Comparison of ENCODE assay signal across 22 cellular contexts in genomic region chr9:137649553-137649952, GRCh38.
"Had no signal": no experiment of that assay in that cellular context is flagged by ENCODE, and none has a peak within 500 bp of the region (broad histone marks: within the 10 kb centered on the region; RNA-seq: fewer than 3 reads in every experiment).

No MANE protein-coding gene starts in this region.

- H3K27me3 Mint-ChIP-seq: activated CD4-positive, alpha-beta T cell treated with anti-CD3 and anti-CD28 coated beads for 36 hours; progenitor cell of endocrine pancreas had no signal

- FAIRE-seq: bronchial epithelial cell, kidney, TTC549, urothelium cell line had no signal

- H3K27me3 ChIP-seq: adrenal gland, foreskin keratinocyte, tibial artery had no signal

- H3K9me3 ChIP-seq: adrenal gland, tibial artery had no signal

- ATAC-seq: activated CD4-positive, alpha-beta T cell treated with anti-CD3 and anti-CD28 coated beads for 36 hours; foreskin keratinocyte; left lobe of liver had no signal

- DNase-seq: activated CD4-positive, alpha-beta T cell treated with anti-CD3 and anti-CD28 coated beads for 36 hours; activated effector memory CD4-positive, alpha-beta T cell treated with anti-CD3 and anti-CD28 coated beads, Interleukin-2, amount 50 U/mL, for 16 hours; activated T-cell treated with anti-CD3 and anti-CD28 coated beads, Interleukin-2, amount 50 U/mL, for 72 hours; adrenal gland; dermis blood vessel endothelial cell; hippocampal formation; kidney; midbrain; stimulated activated CD4-positive, alpha-beta T cell treated with anti-CD3 and anti-CD28 coated beads, Interleukin-2, amount 100 ng/mL, for 24 hours; stimulated activated naive CD8-positive, alpha-beta T cell treated with anti-CD3 and anti-CD28 coated beads, Interleukin-15, Interleukin-2, amounts not matched to agents 100 U/mL and 50 U/mL, for 24 hours; substantia nigra had no signal

- H3K4me3 ChIP-seq: adrenal gland, lung, tibial artery had no signal

- H3K27ac Mint-ChIP-seq: activated CD4-positive, alpha-beta T cell treated with anti-CD3 and anti-CD28 coated beads for 36 hours; activated T-cell treated with anti-CD3 and anti-CD28 coated beads, Interleukin-2, amount 50 U/mL, for 72 hours; progenitor cell of endocrine pancreas had no signal

- H3K4me3 Mint-ChIP-seq: activated CD4-positive, alpha-beta T cell treated with anti-CD3 and anti-CD28 coated beads for 36 hours; activated T-cell treated with anti-CD3 and anti-CD28 coated beads, Interleukin-2, amount 50 U/mL, for 72 hours; neural crest cell; T-helper 2 cell treated with Interferon-gamma antibody and Interleukin-4, amounts not matched to agents 5 μg/mL and 100 μg/mL, for 36 hours had no signal

- H3K9me3 Mint-ChIP-seq: activated naive CD4-positive, alpha-beta T cell treated with anti-CD3 and anti-CD28 coated beads, Interleukin-2, amount 50 U/mL, for 72 hours; activated T-cell treated with anti-CD3 and anti-CD28 coated beads, Interleukin-2, amount 50 U/mL, for 72 hours; neural crest cell; T-helper 2 cell treated with Interferon-gamma antibody and Interleukin-4, amounts not matched to agents 5 μg/mL and 100 μg/mL, for 36 hours had no signal

- H3K27ac ChIP-seq: adrenal gland, foreskin keratinocyte, tibial artery had no signal
